ENCODE assay signal across 20 cellular contexts in genomic region chr17:63171428-63172205, GRCh38.
DNase-seq lines count a peak whose midpoint lies in the region; ATAC-seq, FAIRE-seq and TF ChIP-seq lines count a peak whose summit lies in the region.
"Had no signal": no experiment of that assay in that cellular context is flagged by ENCODE, and none has a peak within 500 bp of the region (broad histone marks: within the 10 kb centered on the region; RNA-seq: fewer than 3 reads in every experiment).

No MANE protein-coding gene starts in this region.

- peaks cover 8% of the 10 kb centered on the region for H3K4me1 Mint-ChIP-seq in type B pancreatic cell (ENCODE audit: unreplicated experiment)
- H3K4me1 Mint-ChIP-seq: activated naive CD8-positive, alpha-beta T cell treated with anti-CD3 and anti-CD28 coated beads, Interleukin-2, amount 50 U/mL, for 24 hours; stimulated activated effector memory CD8-positive, alpha-beta T cell treated with anti-CD3 and anti-CD28 coated beads, Interleukin-12 subunit alpha, Interleukin-12 subunit beta, amount 100 ng/mL, for 72 hours had no signal

- peaks cover 9% of the 10 kb centered on the region; the same call in 2 of the 3 replicates for H3K9me3 ChIP-seq in A549
- H3K9me3 ChIP-seq: esophagus squamous epithelium, neutrophil, uterus had no signal

- POLR2A ChIA-PET in A549 (lab: Yijun Ruan, JAX), result interaction anchor here (0.6 kb wide), 1 partner anchor 86 kb away, joined by 4 read pairs; no protein-coding TSS in a partner anchor

- H3K27me3 Mint-ChIP-seq in type B pancreatic cell, result no peaks in the 10 kb centered on the region
- H3K27me3 Mint-ChIP-seq: activated naive CD8-positive, alpha-beta T cell treated with anti-CD3 and anti-CD28 coated beads, Interleukin-2, amount 50 U/mL, for 24 hours; dendritic cell treated with granulocyte-macrophage colony-stimulating factor and Interleukin-4, amounts not matched to agents 40 ng/mL and 50 ng/mL, for 4 days had no signal

- no peak for DNase-seq in A549 (ENCODE audit: low read depth in 1 of 2, low spot score in 1 of 2)
- peak; percentile 17 for DNase-seq in HT-29 (ENCODE audit: low spot score)
- peak; percentile 76 for DNase-seq in amniotic epithelial cell (ENCODE audit: low read depth)
- peak; percentile 55 for DNase-seq in hepatic stellate cell (ENCODE audit: low spot score)
- no peak for DNase-seq in activated CD4-positive, alpha-beta T cell treated with anti-CD3 and anti-CD28 coated beads, Interleukin-2, amount 50 U/mL, for 48 hours
- no peak for DNase-seq in type B pancreatic cell (ENCODE audit: extremely low spot score, unreplicated experiment)
- no peak for DNase-seq in DMS 273 (lab: John Stamatoyannopoulos, UW; ENCODE audit: unreplicated experiment)
- DNase-seq: ACHN; activated naive CD8-positive, alpha-beta T cell treated with anti-CD3 and anti-CD28 coated beads, Interleukin-2, amount 50 U/mL, for 24 hours; activated T-cell treated with anti-CD3 and anti-CD28 coated beads, Interleukin-2, amount 50 U/mL, for 72 hours; esophagus squamous epithelium; GOT3; NCI-H1436; NCI-H524 treated with DMSO at 0.1 percent for 48 hours; T-helper 9 cell; uterus had no signal

- no peak for TF ChIP-seq CTCF in A549 (IDR thresholded peaks at IDR 0.05)
- no peak for TF ChIP-seq CTCF in type B pancreatic cell (conservative IDR thresholded peaks at IDR 0.05)

- H3K27ac ChIP-seq in A549, result no peak overlapping the region
- H3K27ac ChIP-seq: esophagus squamous epithelium, neutrophil, uterus had no signal

- TF ChIP-seq EP300 in A549 (IDR thresholded peaks at IDR 0.05), result no peak

- H3K4me1 ChIP-seq in A549, result peaks cover 16% of the 10 kb centered on the region
- H3K4me1 ChIP-seq: uterus had no signal

- no peak overlapping the region for H3K4me3 Mint-ChIP-seq in type B pancreatic cell
- H3K4me3 Mint-ChIP-seq: activated naive CD8-positive, alpha-beta T cell treated with anti-CD3 and anti-CD28 coated beads, Interleukin-2, amount 50 U/mL, for 24 hours; activated T-cell treated with anti-CD3 and anti-CD28 coated beads, Interleukin-2, amount 50 U/mL, for 72 hours; dendritic cell treated with granulocyte-macrophage colony-stimulating factor and Interleukin-4, amounts not matched to agents 40 ng/mL and 50 ng/mL, for 4 days; stimulated activated effector memory CD8-positive, alpha-beta T cell treated with anti-CD3 and anti-CD28 coated beads, Interleukin-12 subunit alpha, Interleukin-12 subunit beta, amount 100 ng/mL, for 72 hours had no signal

- no peak for ATAC-seq in A549
- ATAC-seq in GM21737 (IDR thresholded peaks at IDR 0.05; ENCODE audit: unreplicated experiment), result no peak
- ATAC-seq: activated naive CD8-positive, alpha-beta T cell treated with anti-CD3 and anti-CD28 coated beads, Interleukin-2, amount 50 U/mL, for 24 hours; activated T-cell treated with anti-CD3 and anti-CD28 coated beads, Interleukin-2, amount 50 U/mL, for 72 hours; stimulated activated effector memory CD8-positive, alpha-beta T cell treated with anti-CD3 and anti-CD28 coated beads, Interleukin-12 subunit alpha, Interleukin-12 subunit beta, amount 100 ng/mL, for 72 hours had no signal

- H3K36me3 Mint-ChIP-seq in type B pancreatic cell, result peaks cover 5% of the 10 kb centered on the region
- H3K36me3 Mint-ChIP-seq: stimulated activated effector memory CD8-positive, alpha-beta T cell treated with anti-CD3 and anti-CD28 coated beads, Interleukin-12 subunit alpha, Interleukin-12 subunit beta, amount 100 ng/mL, for 72 hours had no signal

- H3K9me3 Mint-ChIP-seq in type B pancreatic cell, result no peaks in the 10 kb centered on the region
- H3K9me3 Mint-ChIP-seq: activated naive CD8-positive, alpha-beta T cell treated with anti-CD3 and anti-CD28 coated beads, Interleukin-2, amount 50 U/mL, for 24 hours; activated T-cell treated with anti-CD3 and anti-CD28 coated beads, Interleukin-2, amount 50 U/mL, for 72 hours; stimulated activated effector memory CD8-positive, alpha-beta T cell treated with anti-CD3 and anti-CD28 coated beads, Interleukin-12 subunit alpha, Interleukin-12 subunit beta, amount 100 ng/mL, for 72 hours had no signal

- no peak overlapping the region for H3K27ac Mint-ChIP-seq in type B pancreatic cell
- H3K27ac Mint-ChIP-seq: activated naive CD8-positive, alpha-beta T cell treated with anti-CD3 and anti-CD28 coated beads, Interleukin-2, amount 50 U/mL, for 24 hours; activated T-cell treated with anti-CD3 and anti-CD28 coated beads, Interleukin-2, amount 50 U/mL, for 72 hours; dendritic cell treated with granulocyte-macrophage colony-stimulating factor and Interleukin-4, amounts not matched to agents 40 ng/mL and 50 ng/mL, for 4 days; stimulated activated effector memory CD8-positive, alpha-beta T cell treated with anti-CD3 and anti-CD28 coated beads, Interleukin-12 subunit alpha, Interleukin-12 subunit beta, amount 100 ng/mL, for 72 hours had no signal

- TF ChIP-seq RAD21 in A549 (conservative IDR thresholded peaks at IDR 0.05 in 1 of 2, IDR thresholded peaks at IDR 0.05 in 1 of 2), result no peak

- FAIRE-seq in A549 (lab: Jason Lieb, UNC), result peak; percentile 56

- CTCF ChIA-PET in A549 (lab: Yijun Ruan, JAX), result no interaction called here

- no peak overlapping the region for H3K4me3 ChIP-seq in A549
- H3K4me3 ChIP-seq: esophagus squamous epithelium, uterus had no signal

- H3K4me2 ChIP-seq in A549, result peak overlapping the region; percentile 36; the same call in 2 of the 3 replicates

- WGBS in A549 (ENCODE audit: missing lambda C conversion rate), result 74% methylated on average over 1 of the region's 1 CpG

- no peak for TF ChIP-seq POLR2A in A549 (IDR thresholded peaks at IDR 0.05; ENCODE audit: low read length)

TF ChIP-seq in A549, 52 proteins besides CTCF, POLR2A, EP300 and RAD21:
- TF ChIP-seq ELK1 (IDR thresholded peaks at IDR 0.05; ENCODE audit: low read depth, low read length) (no peak), NR3C1 (IDR thresholded peaks at IDR 0.05) (no peak), JUN (IDR thresholded peaks at IDR 0.05) (no peak)

Comparison
In these comparisons a context has a peak if more than half of its experiments do, and no peak if none do; other contexts are left out.
1. DNase-seq: peak in HT-29 (single experiment), amniotic epithelial cell (single experiment) and hepatic stellate cell (single experiment); none in A549 (0 of 2), activated CD4-positive, alpha-beta T cell treated with anti-CD3 and anti-CD28 coated beads, Interleukin-2, amount 50 U/mL, for 48 hours (0 of 2), type B pancreatic cell (single experiment) and DMS 273 (single experiment).